26 cellular contexts compared by ENCODE assay signal in the genomic region with DNA sequence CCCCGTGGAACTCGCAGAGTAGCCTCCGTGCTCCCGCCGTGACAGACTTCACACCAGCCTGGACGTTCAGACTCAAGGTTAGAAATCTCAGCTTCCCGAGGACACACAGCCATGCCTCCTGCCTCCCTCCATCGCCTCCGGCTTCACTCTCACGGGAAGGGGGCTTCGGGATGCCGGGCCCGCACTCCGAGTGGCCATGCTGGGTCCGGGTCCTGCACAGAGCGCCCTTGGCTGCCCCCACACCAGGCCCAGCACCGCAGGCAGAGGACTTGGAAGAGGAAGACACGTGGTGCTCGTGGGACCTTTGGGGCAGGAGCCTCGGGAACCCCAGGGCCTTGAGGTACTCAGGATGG.
DNase-seq lines count a peak whose midpoint lies in the region; ATAC-seq, FAIRE-seq and TF ChIP-seq lines count a peak whose summit lies in the region.
"Had no signal": no experiment of that assay in that cellular context is flagged by ENCODE, and none has a peak within 500 bp of the region (broad histone marks: within the 10 kb centered on the region; RNA-seq: fewer than 3 reads in every experiment).

No MANE protein-coding gene starts in this region.

- H3K9me3 ChIP-seq in NT2/D1 (ENCODE audit: insufficient read depth, low read length): no peaks in the 10 kb centered on the region
- H3K9me3 ChIP-seq in neural progenitor cell (ENCODE audit: low read depth): no peaks in the 10 kb centered on the region
- H3K9me3 ChIP-seq in naive thymus-derived CD4-positive, alpha-beta T cell (ENCODE audit: control insufficient read depth in 2 of 3, low read length in 3 of 3): no peaks in the 10 kb centered on the region
- H3K9me3 ChIP-seq: A549; BLaER1 treated with 17β-estradiol and CSF1 and Interleukin-3, amounts not matched to agents 10 nM and 100 nM had no signal

- H3K27me3 ChIP-seq in NT2/D1 (ENCODE audit: insufficient read depth, insufficient read length) (no peaks in the 10 kb centered on the region), neural progenitor cell (no peaks in the 10 kb centered on the region)
- H3K27me3 ChIP-seq in naive thymus-derived CD4-positive, alpha-beta T cell (ENCODE audit: control insufficient read depth in 2 of 2, insufficient read depth in 2 of 2, low read length in 2 of 2): no peaks in the 10 kb centered on the region
- H3K27me3 ChIP-seq: BLaER1 treated with 17β-estradiol and CSF1 and Interleukin-3, amounts not matched to agents 10 nM and 100 nM had no signal

- peaks cover 22% of the 10 kb centered on the region for H3K4me1 Mint-ChIP-seq in neural progenitor cell
- H3K4me1 Mint-ChIP-seq in stimulated activated effector memory CD8-positive, alpha-beta T cell treated with anti-CD3 and anti-CD28 coated beads, Interleukin-12 subunit alpha, Interleukin-12 subunit beta, amount 100 ng/mL, for 72 hours: no peaks in the 10 kb centered on the region
- H3K4me1 Mint-ChIP-seq in naive thymus-derived CD4-positive, alpha-beta T cell: peaks cover 0 to 2% (median 0%) of the 10 kb centered on the region in 7 donors
- H3K4me1 Mint-ChIP-seq: B cell had no signal

- H3K36me3 ChIP-seq in NT2/D1 (ENCODE audit: insufficient read depth, insufficient read length, low read length): no peaks in the 10 kb centered on the region
- H3K36me3 ChIP-seq in neural progenitor cell: no peaks in the 10 kb centered on the region
- no peaks in the 10 kb centered on the region for H3K36me3 ChIP-seq in naive thymus-derived CD4-positive, alpha-beta T cell (ENCODE audit: control insufficient read depth in 2 of 3, insufficient read depth in 3 of 3, low read length in 3 of 3)
- H3K36me3 ChIP-seq: BLaER1 treated with 17β-estradiol and CSF1 and Interleukin-3, amounts not matched to agents 10 nM and 100 nM had no signal

- ATAC-seq in left ventricle myocardium superior (no peak), Right ventricle myocardium superior (ENCODE audit: poor library complexity) (no peak)
- no peak for ATAC-seq in stimulated activated effector memory CD8-positive, alpha-beta T cell treated with anti-CD3 and anti-CD28 coated beads, Interleukin-12 subunit alpha, Interleukin-12 subunit beta, amount 100 ng/mL, for 72 hours
- ATAC-seq in naive thymus-derived CD4-positive, alpha-beta T cell: no peak
- ATAC-seq: A549; CD8-positive, alpha-beta T cell; GM12878 had no signal

- H3K4me1 ChIP-seq in NT2/D1 (ENCODE audit: insufficient read depth, insufficient read length): peaks cover 26% of the 10 kb centered on the region
- peaks cover under 1% of the 10 kb centered on the region for H3K4me1 ChIP-seq in neural progenitor cell
- no peaks in the 10 kb centered on the region for H3K4me1 ChIP-seq in naive thymus-derived CD4-positive, alpha-beta T cell (ENCODE audit: control insufficient read depth in 2 of 2, insufficient read depth in 2 of 2, low read length in 2 of 2)

- no peak for FAIRE-seq in urothelium cell line (lab: Jason Lieb, UNC)
- FAIRE-seq: A549, GM12878, GM12892, GM18507 had no signal

- intact Hi-C loops in left ventricle myocardium superior (cut with micrococcal nuclease): no loop called here
- intact Hi-C loops in Right ventricle myocardium superior (cut with DNase I): no loop called here
- intact Hi-C loops in naive thymus-derived CD4-positive, alpha-beta T cell (cut with micrococcal nuclease): no loop called here

- TF ChIP-seq CTCF in neural progenitor cell (IDR thresholded peaks at IDR 0.05): no peak

- no peaks in the 10 kb centered on the region for H3K79me2 ChIP-seq in neural progenitor cell (ENCODE audit: low read depth)

- no peaks in the 10 kb centered on the region for H3K36me3 Mint-ChIP-seq in neural progenitor cell
- H3K36me3 Mint-ChIP-seq in stimulated activated effector memory CD8-positive, alpha-beta T cell treated with anti-CD3 and anti-CD28 coated beads, Interleukin-12 subunit alpha, Interleukin-12 subunit beta, amount 100 ng/mL, for 72 hours: no peaks in the 10 kb centered on the region
- H3K36me3 Mint-ChIP-seq in naive thymus-derived CD4-positive, alpha-beta T cell: no peaks in the 10 kb centered on the region
- H3K36me3 Mint-ChIP-seq: CD8-positive, alpha-beta T cell had no signal

- CTCF ChIA-PET in naive thymus-derived CD4-positive, alpha-beta T cell (lab: Charles Lee): no interaction called here

- no peaks in the 10 kb centered on the region for H3K9me3 Mint-ChIP-seq in neural progenitor cell
- no peaks in the 10 kb centered on the region for H3K9me3 Mint-ChIP-seq in stimulated activated effector memory CD8-positive, alpha-beta T cell treated with anti-CD3 and anti-CD28 coated beads, Interleukin-12 subunit alpha, Interleukin-12 subunit beta, amount 100 ng/mL, for 72 hours
- peaks cover 0 to 3% (median 0%) of the 10 kb centered on the region in 11 donors for H3K9me3 Mint-ChIP-seq in naive thymus-derived CD4-positive, alpha-beta T cell
- H3K9me3 Mint-ChIP-seq: CD4-positive, alpha-beta T cell; CD8-positive, alpha-beta T cell had no signal

- no peak overlapping the region for H3K4me3 ChIP-seq in NT2/D1 (ENCODE audit: insufficient read length, low read depth)
- H3K4me3 ChIP-seq in neural progenitor cell: no peak overlapping the region
- no peak overlapping the region for H3K4me3 ChIP-seq in naive thymus-derived CD4-positive, alpha-beta T cell (ENCODE audit: low read length)
- H3K4me3 ChIP-seq: A549; BLaER1 treated with 17β-estradiol and CSF1 and Interleukin-3, amounts not matched to agents 10 nM and 100 nM; GM12878 had no signal

- peak overlapping the region; percentile 74 for H3K27ac Mint-ChIP-seq in neural progenitor cell
- H3K27ac Mint-ChIP-seq in stimulated activated effector memory CD8-positive, alpha-beta T cell treated with anti-CD3 and anti-CD28 coated beads, Interleukin-12 subunit alpha, Interleukin-12 subunit beta, amount 100 ng/mL, for 72 hours: peak overlapping the region; percentile 40
- no peak overlapping the region for H3K27ac Mint-ChIP-seq in naive thymus-derived CD4-positive, alpha-beta T cell
- H3K27ac Mint-ChIP-seq: B cell; CD4-positive, alpha-beta T cell; CD8-positive, alpha-beta T cell had no signal

- no peak overlapping the region for H3K27ac ChIP-seq in neural progenitor cell
- no peak overlapping the region for H3K27ac ChIP-seq in naive thymus-derived CD4-positive, alpha-beta T cell (ENCODE audit: low read depth, low read length)
- H3K27ac ChIP-seq: 22Rv1; A549; BLaER1 treated with 17β-estradiol and CSF1 and Interleukin-3, amounts not matched to agents 10 nM and 100 nM; C4-2B had no signal

- H3K9ac ChIP-seq in NT2/D1 (ENCODE audit: insufficient read length, low read depth) (peak overlapping the region; percentile 50), neural progenitor cell (no peak overlapping the region)
- H3K9ac ChIP-seq: BLaER1 treated with 17β-estradiol and CSF1 and Interleukin-3, amounts not matched to agents 10 nM and 100 nM had no signal

- H3K27me3 Mint-ChIP-seq in neural progenitor cell (ENCODE audit: insufficient read depth, low read depth): peaks cover 12% of the 10 kb centered on the region
- H3K27me3 Mint-ChIP-seq in naive thymus-derived CD4-positive, alpha-beta T cell: no peaks in the 10 kb centered on the region
- H3K27me3 Mint-ChIP-seq: B cell; CD4-positive, alpha-beta T cell had no signal

- no peak overlapping the region for H3K4me3 Mint-ChIP-seq in neural progenitor cell
- no peak overlapping the region for H3K4me3 Mint-ChIP-seq in stimulated activated effector memory CD8-positive, alpha-beta T cell treated with anti-CD3 and anti-CD28 coated beads, Interleukin-12 subunit alpha, Interleukin-12 subunit beta, amount 100 ng/mL, for 72 hours
- no peak overlapping the region for H3K4me3 Mint-ChIP-seq in naive thymus-derived CD4-positive, alpha-beta T cell
- H3K4me3 Mint-ChIP-seq: B cell; CD4-positive, alpha-beta T cell; CD8-positive, alpha-beta T cell had no signal

- POLR2A ChIA-PET in naive thymus-derived CD4-positive, alpha-beta T cell (lab: Charles Lee): no interaction called here

- no peak overlapping the region for H3K4me2 ChIP-seq in neural progenitor cell
- H3K4me2 ChIP-seq: A549; BLaER1 treated with 17β-estradiol and CSF1 and Interleukin-3, amounts not matched to agents 10 nM and 100 nM had no signal

- no peak overlapping the region for H2AFZ ChIP-seq in neural progenitor cell (replicated peaks)

- no peaks in the 10 kb centered on the region for H4K20me1 ChIP-seq in neural progenitor cell (ENCODE audit: low read depth)

- DNase-seq in left ventricle myocardium superior: peak; percentile 19
- DNase-seq in Right ventricle myocardium superior: no peak
- DNase-seq in NT2/D1 (ENCODE audit: low read depth, low spot score): no peak
- DNase-seq in neural progenitor cell (ENCODE audit: low spot score): no peak
- DNase-seq in stimulated activated effector memory CD8-positive, alpha-beta T cell treated with anti-CD3 and anti-CD28 coated beads, Interleukin-12 subunit alpha, Interleukin-12 subunit beta, amount 100 ng/mL, for 72 hours (ENCODE audit: low spot score in 2 of 2): no peak
- no peak for DNase-seq in urothelium cell line (ENCODE audit: low spot score)
- no peak for DNase-seq in stimulated activated CD4-positive, alpha-beta T cell treated with anti-CD3 and anti-CD28 coated beads, Interleukin-1b, Interleukin-23, amount 100 ng/mL, for 48 hours
- no peak for DNase-seq in naive thymus-derived CD4-positive, alpha-beta T cell
- DNase-seq: AML-193; CD4-positive, alpha-beta T cell; CD8-positive, alpha-beta T cell; DMS 273 treated with DMSO at 0.1 percent for 48 hours; DMS153; DMS53; DMS79; DND-41; EL; GDM1 had no signal

- peaks cover 9% of the 10 kb centered on the region for H3F3A ChIP-seq in neural progenitor cell (ENCODE audit: low read depth)

Comparison
In these comparisons a context has a peak if more than half of its experiments do, and no peak if none do; other contexts are left out.
1. H3K27ac Mint-ChIP-seq: peak in neural progenitor cell (single experiment) and stimulated activated effector memory CD8-positive, alpha-beta T cell treated with anti-CD3 and anti-CD28 coated beads, Interleukin-12 subunit alpha, Interleukin-12 subunit beta, amount 100 ng/mL, for 72 hours (single experiment); none in naive thymus-derived CD4-positive, alpha-beta T cell (0 of 9).